Comparison of ENCODE assay signal across 1 cellular context in the genomic region with DNA sequence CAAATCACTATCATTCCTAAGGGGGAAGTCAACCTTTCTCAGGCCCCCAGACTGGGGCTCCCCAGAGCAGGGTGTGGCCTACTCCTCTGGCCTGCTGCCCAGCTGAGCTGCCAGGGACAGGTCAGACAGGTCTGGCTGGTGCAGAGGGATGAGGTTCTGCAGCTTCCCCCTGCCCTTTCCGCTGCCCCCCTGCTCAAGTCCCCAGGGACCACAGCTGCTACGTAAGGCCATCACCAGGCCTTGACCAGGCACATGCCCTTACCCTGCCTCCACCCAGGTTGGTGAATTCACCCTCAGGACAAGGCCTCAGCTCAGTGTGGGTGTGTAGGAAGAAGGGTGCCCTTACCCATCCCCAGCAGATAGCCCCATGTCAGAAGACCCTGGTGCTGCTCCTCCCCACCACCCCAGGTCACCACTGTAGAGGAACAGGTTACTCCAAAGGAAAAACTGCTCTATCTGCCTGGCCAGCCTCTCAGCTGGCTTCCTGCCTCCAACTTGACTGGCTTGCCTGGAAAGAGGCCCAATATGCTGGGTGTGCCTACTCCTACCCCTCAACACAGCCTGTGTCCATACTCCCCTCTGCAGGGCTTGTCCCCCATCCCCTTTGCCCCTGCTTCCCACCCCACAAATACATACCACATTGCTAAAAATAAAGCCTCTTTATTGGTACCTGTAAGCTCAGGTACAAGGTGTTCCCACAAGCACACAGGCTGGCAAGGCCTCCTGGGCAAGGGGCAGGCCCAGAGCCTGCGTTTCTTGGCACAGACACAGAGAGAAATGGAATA.
TF ChIP-seq lines count a peak whose summit lies in the region.

No MANE protein-coding gene starts in this region.

TF ChIP-seq in GM12878, 131 proteins besides CTCF, POLR2A, EP300 and RAD21 (continued from another document):
- TF ChIP-seq, protein P1, sequence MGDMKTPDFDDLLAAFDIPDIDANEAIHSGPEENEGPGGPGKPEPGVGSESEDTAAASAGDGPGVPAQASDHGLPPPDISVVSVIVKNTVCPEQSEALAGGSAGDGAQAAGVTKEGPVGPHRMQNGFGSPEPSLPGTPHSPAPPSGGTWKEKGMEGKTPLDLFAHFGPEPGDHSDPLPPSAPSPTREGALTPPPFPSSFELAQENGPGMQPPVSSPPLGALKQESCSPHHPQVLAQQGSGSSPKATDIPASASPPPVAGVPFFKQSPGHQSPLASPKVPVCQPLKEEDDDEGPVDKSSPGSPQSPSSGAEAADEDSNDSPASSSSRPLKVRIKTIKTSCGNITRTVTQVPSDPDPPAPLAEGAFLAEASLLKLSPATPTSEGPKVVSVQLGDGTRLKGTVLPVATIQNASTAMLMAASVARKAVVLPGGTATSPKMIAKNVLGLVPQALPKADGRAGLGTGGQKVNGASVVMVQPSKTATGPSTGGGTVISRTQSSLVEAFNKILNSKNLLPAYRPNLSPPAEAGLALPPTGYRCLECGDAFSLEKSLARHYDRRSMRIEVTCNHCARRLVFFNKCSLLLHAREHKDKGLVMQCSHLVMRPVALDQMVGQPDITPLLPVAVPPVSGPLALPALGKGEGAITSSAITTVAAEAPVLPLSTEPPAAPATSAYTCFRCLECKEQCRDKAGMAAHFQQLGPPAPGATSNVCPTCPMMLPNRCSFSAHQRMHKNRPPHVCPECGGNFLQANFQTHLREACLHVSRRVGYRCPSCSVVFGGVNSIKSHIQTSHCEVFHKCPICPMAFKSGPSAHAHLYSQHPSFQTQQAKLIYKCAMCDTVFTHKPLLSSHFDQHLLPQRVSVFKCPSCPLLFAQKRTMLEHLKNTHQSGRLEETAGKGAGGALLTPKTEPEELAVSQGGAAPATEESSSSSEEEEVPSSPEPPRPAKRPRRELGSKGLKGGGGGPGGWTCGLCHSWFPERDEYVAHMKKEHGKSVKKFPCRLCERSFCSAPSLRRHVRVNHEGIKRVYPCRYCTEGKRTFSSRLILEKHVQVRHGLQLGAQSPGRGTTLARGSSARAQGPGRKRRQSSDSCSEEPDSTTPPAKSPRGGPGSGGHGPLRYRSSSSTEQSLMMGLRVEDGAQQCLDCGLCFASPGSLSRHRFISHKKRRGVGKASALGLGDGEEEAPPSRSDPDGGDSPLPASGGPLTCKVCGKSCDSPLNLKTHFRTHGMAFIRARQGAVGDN (IDR thresholded peaks at IDR 0.05): no peak
- TF ChIP-seq RBBP5 (conservative IDR thresholded peaks at IDR 0.05): no peak
- peak; percentile 73 for TF ChIP-seq POLR2AphosphoS5 (IDR thresholded peaks at IDR 0.05; ENCODE audit: low read length)
- no peak for TF ChIP-seq SMAD1 (IDR thresholded peaks at IDR 0.05; ENCODE audit: low read depth, partially characterized antibody)
- TF ChIP-seq, protein P2, sequence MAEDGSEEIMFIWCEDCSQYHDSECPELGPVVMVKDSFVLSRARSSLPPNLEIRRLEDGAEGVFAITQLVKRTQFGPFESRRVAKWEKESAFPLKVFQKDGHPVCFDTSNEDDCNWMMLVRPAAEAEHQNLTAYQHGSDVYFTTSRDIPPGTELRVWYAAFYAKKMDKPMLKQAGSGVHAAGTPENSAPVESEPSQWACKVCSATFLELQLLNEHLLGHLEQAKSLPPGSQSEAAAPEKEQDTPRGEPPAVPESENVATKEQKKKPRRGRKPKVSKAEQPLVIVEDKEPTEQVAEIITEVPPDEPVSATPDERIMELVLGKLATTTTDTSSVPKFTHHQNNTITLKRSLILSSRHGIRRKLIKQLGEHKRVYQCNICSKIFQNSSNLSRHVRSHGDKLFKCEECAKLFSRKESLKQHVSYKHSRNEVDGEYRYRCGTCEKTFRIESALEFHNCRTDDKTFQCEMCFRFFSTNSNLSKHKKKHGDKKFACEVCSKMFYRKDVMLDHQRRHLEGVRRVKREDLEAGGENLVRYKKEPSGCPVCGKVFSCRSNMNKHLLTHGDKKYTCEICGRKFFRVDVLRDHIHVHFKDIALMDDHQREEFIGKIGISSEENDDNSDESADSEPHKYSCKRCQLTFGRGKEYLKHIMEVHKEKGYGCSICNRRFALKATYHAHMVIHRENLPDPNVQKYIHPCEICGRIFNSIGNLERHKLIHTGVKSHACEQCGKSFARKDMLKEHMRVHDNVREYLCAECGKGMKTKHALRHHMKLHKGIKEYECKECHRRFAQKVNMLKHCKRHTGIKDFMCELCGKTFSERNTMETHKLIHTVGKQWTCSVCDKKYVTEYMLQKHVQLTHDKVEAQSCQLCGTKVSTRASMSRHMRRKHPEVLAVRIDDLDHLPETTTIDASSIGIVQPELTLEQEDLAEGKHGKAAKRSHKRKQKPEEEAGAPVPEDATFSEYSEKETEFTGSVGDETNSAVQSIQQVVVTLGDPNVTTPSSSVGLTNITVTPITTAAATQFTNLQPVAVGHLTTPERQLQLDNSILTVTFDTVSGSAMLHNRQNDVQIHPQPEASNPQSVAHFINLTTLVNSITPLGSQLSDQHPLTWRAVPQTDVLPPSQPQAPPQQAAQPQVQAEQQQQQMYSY (CRISPR knock-in tag; IDR thresholded peaks at IDR 0.05): no peak
- TF ChIP-seq POLR2AphosphoS2 (IDR thresholded peaks at IDR 0.05; ENCODE audit: low read depth, low read length): peak; percentile 78; the same call in 1 of the 2 replicates
- TF ChIP-seq, protein P3, sequence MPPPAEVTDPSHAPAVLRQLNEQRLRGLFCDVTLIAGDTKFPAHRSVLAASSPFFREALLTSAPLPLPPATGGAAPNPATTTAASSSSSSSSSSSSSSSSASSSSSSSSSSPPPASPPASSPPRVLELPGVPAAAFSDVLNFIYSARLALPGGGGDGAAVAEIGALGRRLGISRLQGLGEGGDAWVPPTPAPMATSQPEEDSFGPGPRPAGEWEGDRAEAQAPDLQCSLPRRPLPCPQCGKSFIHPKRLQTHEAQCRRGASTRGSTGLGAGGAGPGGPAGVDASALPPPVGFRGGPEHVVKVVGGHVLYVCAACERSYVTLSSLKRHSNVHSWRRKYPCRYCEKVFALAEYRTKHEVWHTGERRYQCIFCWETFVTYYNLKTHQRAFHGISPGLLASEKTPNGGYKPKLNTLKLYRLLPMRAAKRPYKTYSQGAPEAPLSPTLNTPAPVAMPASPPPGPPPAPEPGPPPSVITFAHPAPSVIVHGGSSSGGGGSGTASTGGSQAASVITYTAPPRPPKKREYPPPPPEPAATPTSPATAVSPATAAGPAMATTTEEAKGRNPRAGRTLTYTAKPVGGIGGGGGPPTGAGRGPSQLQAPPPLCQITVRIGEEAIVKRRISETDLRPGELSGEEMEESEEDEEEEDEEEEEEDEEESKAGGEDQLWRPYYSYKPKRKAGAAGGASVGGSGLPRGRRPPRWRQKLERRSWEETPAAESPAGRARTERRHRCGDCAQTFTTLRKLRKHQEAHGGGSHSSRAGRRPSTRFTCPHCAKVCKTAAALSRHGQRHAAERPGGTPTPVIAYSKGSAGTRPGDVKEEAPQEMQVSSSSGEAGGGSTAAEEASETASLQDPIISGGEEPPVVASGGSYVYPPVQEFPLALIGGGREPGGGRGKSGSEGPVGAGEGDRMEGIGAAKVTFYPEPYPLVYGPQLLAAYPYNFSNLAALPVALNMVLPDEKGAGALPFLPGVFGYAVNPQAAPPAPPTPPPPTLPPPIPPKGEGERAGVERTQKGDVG (CRISPR knock-in tag; IDR thresholded peaks at IDR 0.05): no peak
- TF ChIP-seq DPF2 (IDR thresholded peaks at IDR 0.05): 0 out of 2 replicates have a peak, but pooled peaks have one; percentile 17
- no peak for TF ChIP-seq PAX8 (IDR thresholded peaks at IDR 0.05)
- no peak for TF ChIP-seq NR2F1 (conservative IDR thresholded peaks at IDR 0.05)
- no peak for TF ChIP-seq EED (IDR thresholded peaks at IDR 0.05; ENCODE audit: low read depth)
- TF ChIP-seq, protein P4, sequence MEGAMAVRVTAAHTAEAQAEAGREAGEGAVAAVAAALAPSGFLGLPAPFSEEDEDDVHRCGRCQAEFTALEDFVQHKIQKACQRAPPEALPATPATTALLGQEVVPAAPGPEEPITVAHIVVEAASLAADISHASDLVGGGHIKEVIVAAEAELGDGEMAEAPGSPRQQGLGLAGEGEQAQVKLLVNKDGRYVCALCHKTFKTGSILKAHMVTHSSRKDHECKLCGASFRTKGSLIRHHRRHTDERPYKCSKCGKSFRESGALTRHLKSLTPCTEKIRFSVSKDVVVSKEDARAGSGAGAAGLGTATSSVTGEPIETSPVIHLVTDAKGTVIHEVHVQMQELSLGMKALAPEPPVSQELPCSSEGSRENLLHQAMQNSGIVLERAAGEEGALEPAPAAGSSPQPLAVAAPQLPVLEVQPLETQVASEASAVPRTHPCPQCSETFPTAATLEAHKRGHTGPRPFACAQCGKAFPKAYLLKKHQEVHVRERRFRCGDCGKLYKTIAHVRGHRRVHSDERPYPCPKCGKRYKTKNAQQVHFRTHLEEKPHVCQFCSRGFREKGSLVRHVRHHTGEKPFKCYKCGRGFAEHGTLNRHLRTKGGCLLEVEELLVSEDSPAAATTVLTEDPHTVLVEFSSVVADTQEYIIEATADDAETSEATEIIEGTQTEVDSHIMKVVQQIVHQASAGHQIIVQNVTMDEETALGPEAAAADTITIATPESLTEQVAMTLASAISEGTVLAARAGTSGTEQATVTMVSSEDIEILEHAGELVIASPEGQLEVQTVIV (IDR thresholded peaks at IDR 0.05; ENCODE audit: borderline replicate concordance, partially characterized antibody): no peak
- no peak for TF ChIP-seq SREBF1 (IDR thresholded peaks at IDR 0.05; ENCODE audit: low read length)
- TF ChIP-seq SMC3 (IDR thresholded peaks at IDR 0.05; ENCODE audit: borderline replicate concordance, low read length): no peak
- TF ChIP-seq MEF2B (IDR thresholded peaks at IDR 0.05; ENCODE audit: partially characterized antibody, poor library complexity, severe bottlenecking): peak; percentile 51
- TF ChIP-seq ZNF384 (IDR thresholded peaks at IDR 0.05; ENCODE audit: borderline replicate concordance, low read depth, low read length): no peak
- TF ChIP-seq NFXL1 (IDR thresholded peaks at IDR 0.05; ENCODE audit: borderline replicate concordance): no peak
- TF ChIP-seq, protein P5, sequence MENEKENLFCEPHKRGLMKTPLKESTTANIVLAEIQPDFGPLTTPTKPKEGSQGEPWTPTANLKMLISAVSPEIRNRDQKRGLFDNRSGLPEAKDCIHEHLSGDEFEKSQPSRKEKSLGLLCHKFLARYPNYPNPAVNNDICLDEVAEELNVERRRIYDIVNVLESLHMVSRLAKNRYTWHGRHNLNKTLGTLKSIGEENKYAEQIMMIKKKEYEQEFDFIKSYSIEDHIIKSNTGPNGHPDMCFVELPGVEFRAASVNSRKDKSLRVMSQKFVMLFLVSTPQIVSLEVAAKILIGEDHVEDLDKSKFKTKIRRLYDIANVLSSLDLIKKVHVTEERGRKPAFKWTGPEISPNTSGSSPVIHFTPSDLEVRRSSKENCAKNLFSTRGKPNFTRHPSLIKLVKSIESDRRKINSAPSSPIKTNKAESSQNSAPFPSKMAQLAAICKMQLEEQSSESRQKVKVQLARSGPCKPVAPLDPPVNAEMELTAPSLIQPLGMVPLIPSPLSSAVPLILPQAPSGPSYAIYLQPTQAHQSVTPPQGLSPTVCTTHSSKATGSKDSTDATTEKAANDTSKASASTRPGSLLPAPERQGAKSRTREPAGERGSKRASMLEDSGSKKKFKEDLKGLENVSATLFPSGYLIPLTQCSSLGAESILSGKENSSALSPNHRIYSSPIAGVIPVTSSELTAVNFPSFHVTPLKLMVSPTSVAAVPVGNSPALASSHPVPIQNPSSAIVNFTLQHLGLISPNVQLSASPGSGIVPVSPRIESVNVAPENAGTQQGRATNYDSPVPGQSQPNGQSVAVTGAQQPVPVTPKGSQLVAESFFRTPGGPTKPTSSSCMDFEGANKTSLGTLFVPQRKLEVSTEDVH (IDR thresholded peaks at IDR 0.05; ENCODE audit: low read depth, partially characterized antibody): no peak
- TF ChIP-seq MYB (IDR thresholded peaks at IDR 0.05; ENCODE audit: borderline replicate concordance, low read depth, low read length): no peak
- TF ChIP-seq WRNIP1 (IDR thresholded peaks at IDR 0.05; ENCODE audit: borderline replicate concordance, low read depth, low read length): no peak
